In the genomic region with DNA sequence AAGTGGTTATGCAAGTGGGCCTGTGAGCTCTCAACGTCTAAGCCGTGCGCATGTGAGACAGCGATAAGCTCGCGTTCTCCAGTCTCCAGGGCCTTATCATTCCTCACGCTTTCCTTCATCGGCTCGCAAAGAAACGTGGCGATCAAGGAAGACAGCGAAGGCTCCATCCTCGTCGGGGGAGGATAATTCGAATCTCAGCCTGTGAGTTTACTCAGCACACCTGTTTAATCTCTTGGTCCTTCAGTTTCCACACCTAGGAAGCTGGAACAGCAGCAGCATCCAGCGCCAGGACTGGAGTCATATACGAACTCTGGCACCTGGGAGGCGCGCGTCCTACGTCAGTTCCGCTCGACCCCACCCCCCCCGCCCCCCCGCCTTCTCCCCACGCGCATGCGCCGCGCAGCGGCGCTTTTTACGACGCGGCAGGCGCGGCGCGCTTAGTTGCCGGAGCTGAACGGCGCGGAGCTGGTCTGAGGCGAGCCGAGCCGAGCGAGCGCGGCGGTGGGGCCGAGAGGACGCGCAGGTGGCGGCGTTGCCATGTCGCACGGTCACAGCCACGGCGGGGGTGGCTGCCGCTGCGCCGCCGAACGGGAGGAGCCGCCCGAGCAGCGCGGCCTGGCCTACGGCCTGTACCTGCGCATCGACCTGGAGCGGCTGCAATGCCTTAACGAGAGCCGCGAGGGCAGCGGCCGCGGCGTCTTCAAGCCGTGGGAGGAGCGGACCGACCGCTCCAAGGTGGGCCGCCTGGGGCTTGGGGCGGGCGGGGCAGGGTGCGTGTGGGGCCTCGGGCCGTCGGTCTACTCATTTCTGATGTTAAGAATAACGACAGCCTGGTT, we compare ENCODE assay signal across 1 cellular context.
A peak's percentile ranks its signal among the peaks of the same experiment; 100 is the strongest.
TF ChIP-seq lines count a peak whose summit lies in the region.

A gene with protein sequence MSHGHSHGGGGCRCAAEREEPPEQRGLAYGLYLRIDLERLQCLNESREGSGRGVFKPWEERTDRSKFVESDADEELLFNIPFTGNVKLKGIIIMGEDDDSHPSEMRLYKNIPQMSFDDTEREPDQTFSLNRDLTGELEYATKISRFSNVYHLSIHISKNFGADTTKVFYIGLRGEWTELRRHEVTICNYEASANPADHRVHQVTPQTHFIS (plus strand): TSS at position 440 of the 836 bp plus-strand sequence. CDS start 98 bp downstream, at position 538.

TF ChIP-seq in SK-N-SH, 30 proteins besides CTCF, POLR2A, EP300 and RAD21 (continued from another document):
- TF ChIP-seq SIN3A (IDR thresholded peaks at IDR 0.05; ENCODE audit: borderline replicate concordance, low read depth, low read length) (no peak; the same call in 1 of the 2 replicates), CHD2 (IDR thresholded peaks at IDR 0.05; ENCODE audit: low read length, partially characterized antibody) (peak; percentile 14), SMC3 (IDR thresholded peaks at IDR 0.05; ENCODE audit: low read depth, low read length) (no peak), RFX5 (IDR thresholded peaks at IDR 0.05; ENCODE audit: low read length) (0 out of 2 replicates have a peak, but pooled peaks have one; percentile 25), TEAD4 (IDR thresholded peaks at IDR 0.05; ENCODE audit: borderline replicate concordance, insufficient read depth) (no peak), MEF2A (IDR thresholded peaks at IDR 0.05; ENCODE audit: borderline replicate concordance, low read depth) (no peak), JUND (IDR thresholded peaks at IDR 0.05) (no peak), FOXM1 (IDR thresholded peaks at IDR 0.05; ENCODE audit: low read depth) (no peak)
- TF ChIP-seq, protein P1, sequence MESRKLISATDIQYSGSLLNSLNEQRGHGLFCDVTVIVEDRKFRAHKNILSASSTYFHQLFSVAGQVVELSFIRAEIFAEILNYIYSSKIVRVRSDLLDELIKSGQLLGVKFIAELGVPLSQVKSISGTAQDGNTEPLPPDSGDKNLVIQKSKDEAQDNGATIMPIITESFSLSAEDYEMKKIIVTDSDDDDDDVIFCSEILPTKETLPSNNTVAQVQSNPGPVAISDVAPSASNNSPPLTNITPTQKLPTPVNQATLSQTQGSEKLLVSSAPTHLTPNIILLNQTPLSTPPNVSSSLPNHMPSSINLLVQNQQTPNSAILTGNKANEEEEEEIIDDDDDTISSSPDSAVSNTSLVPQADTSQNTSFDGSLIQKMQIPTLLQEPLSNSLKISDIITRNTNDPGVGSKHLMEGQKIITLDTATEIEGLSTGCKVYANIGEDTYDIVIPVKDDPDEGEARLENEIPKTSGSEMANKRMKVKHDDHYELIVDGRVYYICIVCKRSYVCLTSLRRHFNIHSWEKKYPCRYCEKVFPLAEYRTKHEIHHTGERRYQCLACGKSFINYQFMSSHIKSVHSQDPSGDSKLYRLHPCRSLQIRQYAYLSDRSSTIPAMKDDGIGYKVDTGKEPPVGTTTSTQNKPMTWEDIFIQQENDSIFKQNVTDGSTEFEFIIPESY (IDR thresholded peaks at IDR 0.05; ENCODE audit: borderline replicate concordance, low read depth) = 0 out of 2 replicates have a peak, but pooled peaks have one; percentile 20
- TF ChIP-seq, protein P2, sequence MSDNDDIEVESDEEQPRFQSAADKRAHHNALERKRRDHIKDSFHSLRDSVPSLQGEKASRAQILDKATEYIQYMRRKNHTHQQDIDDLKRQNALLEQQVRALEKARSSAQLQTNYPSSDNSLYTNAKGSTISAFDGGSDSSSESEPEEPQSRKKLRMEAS (IDR thresholded peaks at IDR 0.05; ENCODE audit: low read depth) = 0 out of 2 replicates have a peak, but pooled peaks have one; percentile 75
- TF ChIP-seq, protein P3, sequence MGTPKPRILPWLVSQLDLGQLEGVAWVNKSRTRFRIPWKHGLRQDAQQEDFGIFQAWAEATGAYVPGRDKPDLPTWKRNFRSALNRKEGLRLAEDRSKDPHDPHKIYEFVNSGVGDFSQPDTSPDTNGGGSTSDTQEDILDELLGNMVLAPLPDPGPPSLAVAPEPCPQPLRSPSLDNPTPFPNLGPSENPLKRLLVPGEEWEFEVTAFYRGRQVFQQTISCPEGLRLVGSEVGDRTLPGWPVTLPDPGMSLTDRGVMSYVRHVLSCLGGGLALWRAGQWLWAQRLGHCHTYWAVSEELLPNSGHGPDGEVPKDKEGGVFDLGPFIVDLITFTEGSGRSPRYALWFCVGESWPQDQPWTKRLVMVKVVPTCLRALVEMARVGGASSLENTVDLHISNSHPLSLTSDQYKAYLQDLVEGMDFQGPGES (IDR thresholded peaks at IDR 0.05; ENCODE audit: low read depth, low read length) = no peak
